ENCODE assay signal across 9 cellular contexts in genomic region chr5:147452137-147452838, GRCh38. TPM values are rescaled to one million over a fixed set of nuclear protein-coding genes. Genes with fewer than 3 reads are reported as not detected.
DNase-seq lines count a peak whose midpoint lies in the region; ATAC-seq and TF ChIP-seq lines count a peak whose summit lies in the region.
"Had no signal": no experiment of that assay in that cellular context is flagged by ENCODE, and none has a peak within 500 bp of the region (broad histone marks: within the 10 kb centered on the region; RNA-seq: fewer than 3 reads in every experiment).

No MANE protein-coding gene starts in this region.

- in situ Hi-C loops in brain microvascular endothelial cell (cut with HindIII; ENCODE audit: low pct_ligation_motif_present, low sequenced_read_pairs): loop anchor here (25.0 kb wide), 1 partner anchor 110 kb away; no protein-coding TSS in a partner anchor

- ATAC-seq in heart left ventricle (peak in 1 of 4 donors; percentile 12), aorta (ENCODE audit: low FRiP score) (no peak)

- no peak for TF ChIP-seq POLR2A in heart left ventricle (IDR thresholded peaks at IDR 0.05)

- H3K36me3 ChIP-seq in heart left ventricle: no peaks in the 10 kb centered on the region
- no peaks in the 10 kb centered on the region for H3K36me3 ChIP-seq in brain microvascular endothelial cell (replicated peaks)
- H3K36me3 ChIP-seq in mesodermal cell (ENCODE audit: control insufficient read depth, insufficient read depth, low read length): no peaks in the 10 kb centered on the region
- no peaks in the 10 kb centered on the region for H3K36me3 ChIP-seq in aorta (ENCODE audit: control insufficient read depth in 1 of 2, insufficient read depth in 2 of 2, low read length in 1 of 2)
- H3K36me3 ChIP-seq in effector memory CD4-positive, alpha-beta T cell (ENCODE audit: control insufficient read depth, insufficient read depth, low read length): no peaks in the 10 kb centered on the region

- H3K9me3 ChIP-seq in heart left ventricle: no peaks in the 10 kb centered on the region
- no peaks in the 10 kb centered on the region for H3K9me3 ChIP-seq in mesodermal cell (ENCODE audit: control insufficient read depth, low read length)
- H3K9me3 ChIP-seq in aorta (ENCODE audit: control insufficient read depth, low read length): no peaks in the 10 kb centered on the region
- no peaks in the 10 kb centered on the region for H3K9me3 ChIP-seq in effector memory CD4-positive, alpha-beta T cell (ENCODE audit: control insufficient read depth, low read length)

- H3K4me1 ChIP-seq in heart left ventricle (peaks cover 0 to 54% (median 21%) of the 10 kb centered on the region in 12 donors), mesodermal cell (ENCODE audit: control insufficient read depth, insufficient read depth, low read length, poor library complexity, severe bottlenecking) (peaks cover 29% of the 10 kb centered on the region), aorta (ENCODE audit: control insufficient read depth in 1 of 2, insufficient read depth in 2 of 2, low read length in 2 of 2) (peaks cover 0 to 2% of the 10 kb centered on the region in 2 donors)
- peaks cover 8% of the 10 kb centered on the region for H3K4me1 ChIP-seq in effector memory CD4-positive, alpha-beta T cell (ENCODE audit: control insufficient read depth, insufficient read depth, low read length, poor library complexity, severe bottlenecking)

- intact Hi-C loops in heart left ventricle (cut with DNase I): loop anchor here in 9 of 10 donors (5.0 to 10.0 kb wide), 6 partner anchors 53 to 227 kb away; partner anchors contain the start of gene DPYSL3 (in 3 of the 9)
- intact Hi-C loops in cardiac septum (cut with DNase I): loop anchor here (5.0 to 10.0 kb wide), 4 partner anchors 45 to 227 kb away; no protein-coding TSS in a partner anchor
- intact Hi-C loops in aorta (cut with DNase I): loop anchor here (2.0 to 10.0 kb wide), 6 partner anchors 35 to 217 kb away; partner anchors contain the start of gene STK32A (in 2 of the 2)

- DNase-seq in heart left ventricle (no peak), cardiac septum (ENCODE audit: low spot score) (no peak), brain microvascular endothelial cell (no peak), aorta (peak; percentile 48 to 75), NCI-H226 (no peak), HT-29 (ENCODE audit: low spot score) (no peak)
- no peak for DNase-seq in effector memory CD4-positive, alpha-beta T cell
- DNase-seq: NCI-H774 had no signal

- peak overlapping the region in 10 of 12 donors; percentile 60 to 92 (median 77) for H3K4me3 ChIP-seq in heart left ventricle
- H3K4me3 ChIP-seq in brain microvascular endothelial cell (ENCODE audit: low read depth, low read length): peak overlapping the region; percentile 77
- peak overlapping the region; percentile 77 for H3K4me3 ChIP-seq in mesodermal cell (ENCODE audit: extremely low read depth, insufficient read depth, low read length, poor library complexity, severe bottlenecking)
- H3K4me3 ChIP-seq in aorta (ENCODE audit: low read length in 2 of 2): peak overlapping the region; percentile 90 to 94
- H3K4me3 ChIP-seq in effector memory CD4-positive, alpha-beta T cell (ENCODE audit: insufficient read depth, low read depth, low read length, poor library complexity, severe bottlenecking): no peak overlapping the region

- H3K27me3 ChIP-seq in heart left ventricle: peaks cover 0 to 9% (median 0%) of the 10 kb centered on the region in 9 donors
- H3K27me3 ChIP-seq in brain microvascular endothelial cell (replicated peaks): peaks cover 3% of the 10 kb centered on the region
- no peaks in the 10 kb centered on the region for H3K27me3 ChIP-seq in aorta (ENCODE audit: control insufficient read depth in 1 of 2, insufficient read depth in 2 of 2, low read length in 1 of 2)
- peaks cover 17% of the 10 kb centered on the region for H3K27me3 ChIP-seq in effector memory CD4-positive, alpha-beta T cell (replicated peaks; ENCODE audit: control insufficient read depth, insufficient read depth, low read length, poor library complexity, severe bottlenecking)

- 15 to 22% (median 17%) methylated on average over 27 of the region's 27 CpGs for WGBS in heart left ventricle, 4 donors
- 4 to 6% methylated on average over 12 to 16 of the region's 27 CpGs for WGBS in mesodermal cell (ENCODE audit: insufficient coverage in 2 of 2), 2 experiments
- 9 to 14% methylated on average over 27 of the region's 27 CpGs for WGBS in aorta, 2 donors

- peak overlapping the region in 4 of 12 donors; percentile 25 to 89 (median 28) for H3K27ac ChIP-seq in heart left ventricle
- H3K27ac ChIP-seq in brain microvascular endothelial cell: no peak overlapping the region
- H3K27ac ChIP-seq in mesodermal cell (ENCODE audit: low read depth, low read length, severe bottlenecking): no peak overlapping the region
- H3K27ac ChIP-seq in aorta (ENCODE audit: low read depth in 1 of 2, low read length in 2 of 2): peak overlapping the region in 1 of 2 donors; percentile 95
- H3K27ac ChIP-seq in effector memory CD4-positive, alpha-beta T cell (ENCODE audit: insufficient read depth, low read length, poor library complexity, severe bottlenecking): no peak overlapping the region

- TF ChIP-seq CTCF in heart left ventricle (IDR thresholded peaks at IDR 0.05) (no peak), brain microvascular endothelial cell (IDR thresholded peaks at IDR 0.05; ENCODE audit: low read depth, low read length, missing control alignments) (no peak)

RNA-seq across cellular contexts. Expression of gene DPYSL3, which starts 57.6 kb away (rescaled TPM):
- 10 to 100 TPM; 13.7 to 54.7 (median 25.0) TPM for total RNA-seq in heart left ventricle
- 10 to 100 TPM in 1 of 2 donors, 1 to 10 TPM in 1; 7.9 to 20.6 TPM for polyA plus RNA-seq in heart left ventricle
- total RNA-seq in cardiac septum: 51.1 TPM
- 95.1 TPM for polyA plus RNA-seq in mesodermal cell (2013, experiment 1 of 2)
- 98.0 TPM for polyA plus RNA-seq in mesodermal cell (2013, experiment 2 of 2)
- 100 to 1,000 TPM; 288 to 344 TPM for total RNA-seq in aorta
- 100 to 1,000 TPM in 1 of 2 donors, 10 to 100 TPM in 1; 85.1 to 103 TPM for polyA plus RNA-seq in aorta
- 0.81 and 2.3 TPM in 2 replicates for total RNA-seq in HT-29 (2014; rRNA removed; shearing (Covaris generic))

Comparison
In these comparisons a context has a peak if more than half of its experiments do, and no peak if none do; other contexts are left out.
1. DNase-seq: peak in aorta (2 of 2); none in heart left ventricle (0 of 5), cardiac septum (single experiment), brain microvascular endothelial cell (single experiment), NCI-H226 (single experiment), HT-29 (single experiment) and effector memory CD4-positive, alpha-beta T cell (0 of 3).